23 cellular contexts compared by ENCODE assay signal in the genomic region with DNA sequence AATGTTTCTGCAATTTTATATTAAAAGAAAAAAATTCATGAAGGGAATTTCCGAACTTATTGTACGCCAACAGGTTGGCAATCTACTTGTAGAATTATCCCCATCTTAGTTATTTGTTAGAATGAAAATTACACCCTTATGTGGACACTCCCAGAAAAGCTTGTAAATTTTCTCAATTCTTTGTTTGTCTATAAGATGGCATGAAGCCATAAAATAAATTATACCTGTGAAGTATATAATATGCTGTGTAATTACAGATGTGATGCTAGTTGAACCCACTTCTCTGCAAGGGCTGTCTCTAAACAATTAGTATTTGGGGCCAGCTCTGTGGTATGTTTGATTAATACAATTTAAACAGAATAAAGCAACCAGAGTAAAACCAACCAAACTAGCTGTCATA. TPM values are rescaled to one million over a fixed set of nuclear protein-coding genes. Genes with fewer than 3 reads are reported as not detected.
"Had no signal": no experiment of that assay in that cellular context is flagged by ENCODE, and none has a peak within 500 bp of the region (broad histone marks: within the 10 kb centered on the region; RNA-seq: fewer than 3 reads in every experiment).

No MANE protein-coding gene starts in this region.

- H3K4me3 Mint-ChIP-seq: activated CD4-positive, alpha-beta memory T cell treated with anti-CD3 and anti-CD28 coated beads, Interleukin-2, amount 10 ng/mL, durations not matched to agents 7 days and 5 days; activated naive CD4-positive, alpha-beta T cell treated with anti-CD3 and anti-CD28 coated beads, Interleukin-2, amount 10 ng/mL, durations not matched to agents 7 days and 5 days; activated naive CD8-positive, alpha-beta T cell treated with anti-CD3 and anti-CD28 coated beads, Interleukin-2, amount 10 ng/mL, durations not matched to agents 7 days and 5 days; activated T-cell treated with anti-CD3 and anti-CD28 coated beads, Interleukin-2, amount 50 U/mL, for 72 hours had no signal

- H3K9me3 ChIP-seq: adrenal gland, Peyer's patch, SJCRH30, SK-N-SH had no signal

- H3K27ac Mint-ChIP-seq: activated CD4-positive, alpha-beta memory T cell treated with anti-CD3 and anti-CD28 coated beads, Interleukin-2, amount 10 ng/mL, durations not matched to agents 7 days and 5 days; activated naive CD4-positive, alpha-beta T cell treated with anti-CD3 and anti-CD28 coated beads, Interleukin-2, amount 10 ng/mL, durations not matched to agents 7 days and 5 days; activated naive CD8-positive, alpha-beta T cell treated with anti-CD3 and anti-CD28 coated beads, Interleukin-2, amount 10 ng/mL, durations not matched to agents 7 days and 5 days; activated T-cell treated with anti-CD3 and anti-CD28 coated beads, Interleukin-2, amount 50 U/mL, for 72 hours; activated T-helper 2 cell treated with anti-CD3 and anti-CD28 coated beads, Interferon-gamma antibody, Interleukin-2, Interleukin-4, amounts not matched to agents 10 μg/mL and 5 μg/mL and 100 μg/mL, durations not matched to agents 14 hours and 24 hours and 36 hours had no signal

- H3K36me3 Mint-ChIP-seq: activated naive CD4-positive, alpha-beta T cell treated with anti-CD3 and anti-CD28 coated beads, Interleukin-2, amount 10 ng/mL, durations not matched to agents 7 days and 5 days; activated naive CD8-positive, alpha-beta T cell treated with anti-CD3 and anti-CD28 coated beads, Interleukin-2, amount 10 ng/mL, durations not matched to agents 7 days and 5 days had no signal

- H3K36me3 ChIP-seq: adrenal gland, Peyer's patch, SJCRH30 had no signal

- ATAC-seq: activated T-cell treated with anti-CD3 and anti-CD28 coated beads, Interleukin-2, amount 50 U/mL, for 72 hours; HepG2 had no signal

- DNase-seq: activated CD4-positive, alpha-beta memory T cell treated with anti-CD3 and anti-CD28 coated beads, Interleukin-2, amount 10 ng/mL, durations not matched to agents 7 days and 5 days; activated CD4-positive, alpha-beta T cell treated with anti-CD3 and anti-CD28 coated beads, Interleukin-2, amount 50 U/mL, for 1 hour; activated CD4-positive, CD25-positive, alpha-beta regulatory T cell; activated gamma-delta T cell treated with Interleukin-2 at 50 U/mL for 16 hours; activated naive CD4-positive, alpha-beta T cell treated with anti-CD3 and anti-CD28 coated beads, Interleukin-2, amount 10 ng/mL, durations not matched to agents 7 days and 5 days; activated naive CD8-positive, alpha-beta T cell treated with anti-CD3 and anti-CD28 coated beads, Interleukin-2, amount 10 ng/mL, durations not matched to agents 7 days and 5 days; activated T-cell treated with anti-CD3 and anti-CD28 coated beads, Interleukin-2, amount 50 U/mL, for 72 hours; adrenal gland; anterior cingulate cortex; cerebellar nuclear complex; NCI-H1092; NCI-H1694; NCI-H2029; NCI-H524; NCI-H82; Peyer's patch; Right ventricle myocardium superior; SJCRH30; SK-N-SH; T-helper 1 cell had no signal

- H3K4me1 ChIP-seq: adrenal gland, Peyer's patch, SJCRH30 had no signal

- H3K4me1 Mint-ChIP-seq: activated CD4-positive, alpha-beta memory T cell treated with anti-CD3 and anti-CD28 coated beads, Interleukin-2, amount 10 ng/mL, durations not matched to agents 7 days and 5 days; activated naive CD4-positive, alpha-beta T cell treated with anti-CD3 and anti-CD28 coated beads, Interleukin-2, amount 10 ng/mL, durations not matched to agents 7 days and 5 days; activated naive CD8-positive, alpha-beta T cell treated with anti-CD3 and anti-CD28 coated beads, Interleukin-2, amount 10 ng/mL, durations not matched to agents 7 days and 5 days had no signal

- H3K4me3 ChIP-seq: adrenal gland, Peyer's patch, SJCRH30 had no signal

- H3K9me3 Mint-ChIP-seq: activated CD4-positive, alpha-beta memory T cell treated with anti-CD3 and anti-CD28 coated beads, Interleukin-2, amount 10 ng/mL, durations not matched to agents 7 days and 5 days; activated naive CD4-positive, alpha-beta T cell treated with anti-CD3 and anti-CD28 coated beads, Interleukin-2, amount 10 ng/mL, durations not matched to agents 7 days and 5 days; activated naive CD8-positive, alpha-beta T cell treated with anti-CD3 and anti-CD28 coated beads, Interleukin-2, amount 10 ng/mL, durations not matched to agents 7 days and 5 days; activated T-cell treated with anti-CD3 and anti-CD28 coated beads, Interleukin-2, amount 50 U/mL, for 72 hours; activated T-helper 2 cell treated with anti-CD3 and anti-CD28 coated beads, Interferon-gamma antibody, Interleukin-2, Interleukin-4, amounts not matched to agents 10 μg/mL and 5 μg/mL and 100 μg/mL, durations not matched to agents 14 hours and 24 hours and 36 hours had no signal

RNA-seq across cellular contexts. Expression of a gene that starts 52.1 kb away (rescaled TPM):
- total RNA-seq: SJCRH30; T-helper 2 cell treated with Interferon-gamma antibody and Interleukin-4, amounts not matched to agents 100 ng/mL and 5 ng/mL, for 36 hours had no signal
